Comparison of ENCODE assay signal across 1 cellular context in the genomic region with DNA sequence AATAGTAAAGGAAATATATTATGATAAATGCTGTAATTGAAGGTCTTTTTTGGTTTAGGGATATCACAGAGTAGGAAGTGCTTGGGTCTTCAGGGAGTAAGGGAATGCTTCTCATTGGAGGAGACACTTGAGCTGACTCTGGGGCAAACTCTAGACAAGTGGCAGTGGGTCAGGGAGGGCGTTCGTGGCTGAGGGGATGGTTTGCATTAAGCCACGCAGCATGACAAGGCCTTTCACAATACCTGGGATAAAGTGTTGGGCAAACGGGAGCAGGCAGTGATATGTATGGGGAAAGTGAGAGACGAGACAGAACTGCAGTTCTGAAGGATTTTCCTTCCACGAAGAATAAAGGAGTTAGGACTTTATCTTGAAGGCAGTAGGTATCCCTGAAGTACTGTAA.
TF ChIP-seq lines count a peak whose summit lies in the region.

No MANE protein-coding gene starts in this region.

TF ChIP-seq in GM23338, 12 proteins besides CTCF, POLR2A, EP300 and RAD21 (continued from another document):
- TF ChIP-seq, protein P1, sequence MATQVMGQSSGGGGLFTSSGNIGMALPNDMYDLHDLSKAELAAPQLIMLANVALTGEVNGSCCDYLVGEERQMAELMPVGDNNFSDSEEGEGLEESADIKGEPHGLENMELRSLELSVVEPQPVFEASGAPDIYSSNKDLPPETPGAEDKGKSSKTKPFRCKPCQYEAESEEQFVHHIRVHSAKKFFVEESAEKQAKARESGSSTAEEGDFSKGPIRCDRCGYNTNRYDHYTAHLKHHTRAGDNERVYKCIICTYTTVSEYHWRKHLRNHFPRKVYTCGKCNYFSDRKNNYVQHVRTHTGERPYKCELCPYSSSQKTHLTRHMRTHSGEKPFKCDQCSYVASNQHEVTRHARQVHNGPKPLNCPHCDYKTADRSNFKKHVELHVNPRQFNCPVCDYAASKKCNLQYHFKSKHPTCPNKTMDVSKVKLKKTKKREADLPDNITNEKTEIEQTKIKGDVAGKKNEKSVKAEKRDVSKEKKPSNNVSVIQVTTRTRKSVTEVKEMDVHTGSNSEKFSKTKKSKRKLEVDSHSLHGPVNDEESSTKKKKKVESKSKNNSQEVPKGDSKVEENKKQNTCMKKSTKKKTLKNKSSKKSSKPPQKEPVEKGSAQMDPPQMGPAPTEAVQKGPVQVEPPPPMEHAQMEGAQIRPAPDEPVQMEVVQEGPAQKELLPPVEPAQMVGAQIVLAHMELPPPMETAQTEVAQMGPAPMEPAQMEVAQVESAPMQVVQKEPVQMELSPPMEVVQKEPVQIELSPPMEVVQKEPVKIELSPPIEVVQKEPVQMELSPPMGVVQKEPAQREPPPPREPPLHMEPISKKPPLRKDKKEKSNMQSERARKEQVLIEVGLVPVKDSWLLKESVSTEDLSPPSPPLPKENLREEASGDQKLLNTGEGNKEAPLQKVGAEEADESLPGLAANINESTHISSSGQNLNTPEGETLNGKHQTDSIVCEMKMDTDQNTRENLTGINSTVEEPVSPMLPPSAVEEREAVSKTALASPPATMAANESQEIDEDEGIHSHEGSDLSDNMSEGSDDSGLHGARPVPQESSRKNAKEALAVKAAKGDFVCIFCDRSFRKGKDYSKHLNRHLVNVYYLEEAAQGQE (IDR thresholded peaks at IDR 0.05; ENCODE audit: unreplicated experiment) = no peak
- TF ChIP-seq JUNB (IDR thresholded peaks at IDR 0.05; ENCODE audit: unreplicated experiment) = no peak
- no peak for TF ChIP-seq ZNF462 (CRISPR knock-in tag; IDR thresholded peaks at IDR 0.05)
- TF ChIP-seq EZH2 (IDR thresholded peaks at IDR 0.05; ENCODE audit: low read depth, unreplicated experiment) = no peak
- TF ChIP-seq CREB1 (CRISPR knock-in tag; IDR thresholded peaks at IDR 0.05; ENCODE audit: low read depth) = no peak
- TF ChIP-seq EZH2phosphoT487 (IDR thresholded peaks at IDR 0.05; ENCODE audit: unreplicated experiment) = no peak
- TF ChIP-seq, protein P2, sequence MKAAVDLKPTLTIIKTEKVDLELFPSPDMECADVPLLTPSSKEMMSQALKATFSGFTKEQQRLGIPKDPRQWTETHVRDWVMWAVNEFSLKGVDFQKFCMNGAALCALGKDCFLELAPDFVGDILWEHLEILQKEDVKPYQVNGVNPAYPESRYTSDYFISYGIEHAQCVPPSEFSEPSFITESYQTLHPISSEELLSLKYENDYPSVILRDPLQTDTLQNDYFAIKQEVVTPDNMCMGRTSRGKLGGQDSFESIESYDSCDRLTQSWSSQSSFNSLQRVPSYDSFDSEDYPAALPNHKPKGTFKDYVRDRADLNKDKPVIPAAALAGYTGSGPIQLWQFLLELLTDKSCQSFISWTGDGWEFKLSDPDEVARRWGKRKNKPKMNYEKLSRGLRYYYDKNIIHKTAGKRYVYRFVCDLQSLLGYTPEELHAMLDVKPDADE (IDR thresholded peaks at IDR 0.05) = no peak
